28 cellular contexts compared by ENCODE assay signal in the genomic region with DNA sequence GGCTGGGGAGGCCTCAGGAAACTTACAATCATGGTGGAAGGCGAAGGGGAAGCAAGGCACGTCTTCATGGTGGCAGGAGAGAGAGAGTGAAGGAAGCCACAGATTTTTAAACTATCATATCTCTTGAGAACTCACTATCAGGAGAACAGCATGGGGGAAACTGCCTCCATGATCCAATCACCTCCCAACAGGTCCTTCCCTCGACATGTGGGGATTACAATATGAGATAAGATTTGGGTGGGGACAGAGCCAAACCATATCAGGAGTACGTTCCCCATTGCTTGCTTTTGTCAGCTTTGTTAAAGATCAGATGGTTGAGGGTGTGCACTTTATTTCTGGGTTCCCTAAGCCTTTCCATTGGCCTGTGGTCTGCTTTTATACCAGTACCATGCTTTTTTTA.
"Had no signal": no experiment of that assay in that cellular context is flagged by ENCODE, and none has a peak within 500 bp of the region (broad histone marks: within the 10 kb centered on the region; RNA-seq: fewer than 3 reads in every experiment).

No MANE protein-coding gene starts in this region.

- H3K27me3 ChIP-seq: left lung, ovary, right atrium auricular region, right lobe of liver, tibial nerve, uterus had no signal

- H3K36me3 ChIP-seq: left lung, lower lobe of right lung, ovary, right atrium auricular region, right lobe of liver, tibial nerve, uterus had no signal

- H3K4me2 ChIP-seq: smooth muscle cell had no signal

- H3K4me1 Mint-ChIP-seq: mesothelial cell of epicardium; naive B cell; natural killer cell; stimulated activated memory B cell treated with anti-CD40 and anti-IgM and Interleukin-4, amounts not matched to agents 10 μg/mL and 1 μg/mL and 100 μg/mL, for 72 hours; stimulated activated naive CD8-positive, alpha-beta T cell treated with anti-CD3 and anti-CD28 coated beads, Interleukin-15, amount 100 ng/mL, for 72 hours had no signal

- H3K36me3 Mint-ChIP-seq: mesothelial cell of epicardium; naive B cell; natural killer cell; stimulated activated memory B cell treated with anti-CD40 and anti-IgM and Interleukin-4, amounts not matched to agents 10 μg/mL and 1 μg/mL and 100 μg/mL, for 72 hours; type B pancreatic cell had no signal

- FAIRE-seq: islet of Langerhans, kidney had no signal

- H3K4me3 ChIP-seq: left lung, lower lobe of right lung, ovary, right atrium auricular region, right lobe of liver, smooth muscle cell, tibial nerve, uterus had no signal

- DNase-seq: hippocampal formation; kidney; left colon; left lung; lower lobe of right lung; mammary epithelial cell; mesenchymal stem cell; naive B cell; natural killer cell; nephron progenitor cell; ovary; right lobe of liver; stimulated activated CD4-positive, alpha-beta T cell treated with anti-CD3 and anti-CD28 coated beads, Interleukin-1b, Interleukin-23, amount 100 ng/mL, for 48 hours; stimulated activated CD4-positive, alpha-beta T cell treated with anti-CD3 and anti-CD28 coated beads, Interleukin-2, amount 100 ng/mL, for 48 hours; stimulated activated CD4-positive, alpha-beta T cell treated with anti-CD3 and anti-CD28 coated beads, Interleukin-4, amount 100 ng/mL, for 4 hours; stimulated activated CD8-positive, alpha-beta memory T cell treated with anti-CD3 and anti-CD28 coated beads, Interleukin-4, amount 100 ng/mL, for 48 hours; stimulated activated naive CD4-positive, alpha-beta T cell treated with Interleukin-2 at 50 U/mL for 16 hours; stimulated activated naive CD8-positive, alpha-beta T cell treated with anti-CD3 and anti-CD28 coated beads, Interleukin-15, amount 100 ng/mL, for 72 hours; substantia nigra; uterus had no signal

- H3K4me1 ChIP-seq: left lung, lower lobe of right lung, right atrium auricular region, right lobe of liver, tibial nerve, uterus had no signal

- H3K9me3 Mint-ChIP-seq: mesothelial cell of epicardium; natural killer cell; nephron progenitor cell; stimulated activated memory B cell treated with anti-CD40 and anti-IgM and Interleukin-4, amounts not matched to agents 10 μg/mL and 1 μg/mL and 100 μg/mL, for 72 hours; stimulated activated naive CD8-positive, alpha-beta T cell treated with anti-CD3 and anti-CD28 coated beads, Interleukin-15, amount 100 ng/mL, for 72 hours; type B pancreatic cell had no signal

- H3K27ac Mint-ChIP-seq: mesothelial cell of epicardium; natural killer cell; nephron progenitor cell; progenitor cell of endocrine pancreas; stimulated activated memory B cell treated with anti-CD40 and anti-IgM and Interleukin-4, amounts not matched to agents 10 μg/mL and 1 μg/mL and 100 μg/mL, for 72 hours; stimulated activated naive CD8-positive, alpha-beta T cell treated with anti-CD3 and anti-CD28 coated beads, Interleukin-15, amount 100 ng/mL, for 72 hours; type B pancreatic cell had no signal

- H3K4me3 Mint-ChIP-seq: mesothelial cell of epicardium; naive B cell; natural killer cell; nephron progenitor cell; stimulated activated memory B cell treated with anti-CD40 and anti-IgM and Interleukin-4, amounts not matched to agents 10 μg/mL and 1 μg/mL and 100 μg/mL, for 72 hours; stimulated activated naive CD8-positive, alpha-beta T cell treated with anti-CD3 and anti-CD28 coated beads, Interleukin-15, amount 100 ng/mL, for 72 hours; type B pancreatic cell had no signal

- H3K27ac ChIP-seq: left lung, lower lobe of right lung, ovary, right atrium auricular region, right lobe of liver, tibial nerve, uterus had no signal
